In genomic region chr7:139034855-139035587, GRCh38 we compare ENCODE assay signal across 8 cellular contexts. TPM values are rescaled to one million over a fixed set of nuclear protein-coding genes. Genes with fewer than 3 reads are reported as not detected.
DNase-seq lines count a peak whose midpoint lies in the region; ATAC-seq, FAIRE-seq and TF ChIP-seq lines count a peak whose summit lies in the region.

No MANE protein-coding gene starts in this region.

- H3K27ac Mint-ChIP-seq in activated CD4-positive, alpha-beta memory T cell treated with anti-CD3 and anti-CD28 coated beads, Interleukin-2, amount 10 ng/mL, durations not matched to agents 7 days and 5 days, result peak overlapping the region; percentile 75
- H3K27ac Mint-ChIP-seq in naive B cell, result no peak overlapping the region

- H3K9me3 Mint-ChIP-seq in activated CD4-positive, alpha-beta memory T cell treated with anti-CD3 and anti-CD28 coated beads, Interleukin-2, amount 10 ng/mL, durations not matched to agents 7 days and 5 days, result no peaks in the 10 kb centered on the region
- H3K9me3 Mint-ChIP-seq in naive B cell, result no peaks in the 10 kb centered on the region

- ATAC-seq in GM21526 (IDR thresholded peaks at IDR 0.05; ENCODE audit: low FRiP score, unreplicated experiment) (peak; percentile 36), naive B cell (ENCODE audit: low read depth in 2 of 2) (peak; percentile 54 to 55)

- H3K9me3 ChIP-seq in esophagus muscularis mucosa, result no peaks in the 10 kb centered on the region

- peak overlapping the region; percentile 83 for H3K4me3 Mint-ChIP-seq in activated CD4-positive, alpha-beta memory T cell treated with anti-CD3 and anti-CD28 coated beads, Interleukin-2, amount 10 ng/mL, durations not matched to agents 7 days and 5 days
- peak overlapping the region; percentile 63 to 92 (median 85) for H3K4me3 Mint-ChIP-seq in naive B cell

- no peak for TF ChIP-seq POLR2A in esophagus muscularis mucosa (IDR thresholded peaks at IDR 0.05; ENCODE audit: low read depth)

- peaks cover 0 to 35% (median 6%) of the 10 kb centered on the region in 4 donors for H3K36me3 ChIP-seq in esophagus muscularis mucosa

- CTCF ChIA-PET in activated CD4-positive, alpha-beta memory T cell treated with anti-CD3 and anti-CD28 coated beads, Interleukin-2, amount 10 ng/mL, durations not matched to agents 7 days and 5 days (lab: Charles Lee), result interaction anchor here (1.1 to 2.3 kb wide), 6 partner anchors 9 to 60 kb away, joined by 3 to 9 read pairs (median 4); no protein-coding TSS in a partner anchor

- peaks cover 43% of the 10 kb centered on the region for H3K4me1 Mint-ChIP-seq in activated CD4-positive, alpha-beta memory T cell treated with anti-CD3 and anti-CD28 coated beads, Interleukin-2, amount 10 ng/mL, durations not matched to agents 7 days and 5 days
- peaks cover 0 to 13% (median 5%) of the 10 kb centered on the region in 3 donors for H3K4me1 Mint-ChIP-seq in naive B cell

- 17% methylated on average over 12 of the region's 48 CpGs for WGBS in esophagus muscularis mucosa

- POLR2A ChIA-PET in activated CD4-positive, alpha-beta memory T cell treated with anti-CD3 and anti-CD28 coated beads, Interleukin-2, amount 10 ng/mL, durations not matched to agents 7 days and 5 days (lab: Charles Lee), result interaction anchor here (0.6 to 5.1 kb wide), 14 partner anchors 9 to 325 kb away, joined by 3 to 36 read pairs (median 4); partner anchors contain the start of gene LUC7L2

- intact Hi-C loops in esophagus muscularis mucosa (cut with DNase I), result no loop called here

- H3K27me3 Mint-ChIP-seq in activated CD4-positive, alpha-beta memory T cell treated with anti-CD3 and anti-CD28 coated beads, Interleukin-2, amount 10 ng/mL, durations not matched to agents 7 days and 5 days, result peaks cover 13% of the 10 kb centered on the region
- peaks cover 0 to 3% (median 0%) of the 10 kb centered on the region in 3 donors for H3K27me3 Mint-ChIP-seq in naive B cell

- no peak for TF ChIP-seq EP300 in esophagus muscularis mucosa (IDR thresholded peaks at IDR 0.05)

- DNase-seq in EH (ENCODE audit: low read depth) (peak; percentile 50), HuH-7.5 (ENCODE audit: low spot score) (peak; percentile 65), esophagus muscularis mucosa (ENCODE audit: extremely low spot score) (no peak), naive B cell (no peak), urothelium cell line (ENCODE audit: low spot score) (peak; percentile 49), T-helper 9 cell (no peak)
- DNase-seq in activated CD4-positive, alpha-beta memory T cell treated with anti-CD3 and anti-CD28 coated beads, Interleukin-2, amount 10 ng/mL, durations not matched to agents 7 days and 5 days, result peak; percentile 38

- H3K4me1 ChIP-seq in esophagus muscularis mucosa, result peaks cover 15 to 29% (median 20%) of the 10 kb centered on the region in 4 donors

- FAIRE-seq in urothelium cell line (lab: Jason Lieb, UNC), result no peak

- H3K4me3 ChIP-seq in esophagus muscularis mucosa, result peak overlapping the region; percentile 70 to 96 (median 92)

- H3K27me3 ChIP-seq in esophagus muscularis mucosa, result no peaks in the 10 kb centered on the region

- H3K36me3 Mint-ChIP-seq in activated CD4-positive, alpha-beta memory T cell treated with anti-CD3 and anti-CD28 coated beads, Interleukin-2, amount 10 ng/mL, durations not matched to agents 7 days and 5 days (ENCODE audit: low read depth), result peaks cover 28% of the 10 kb centered on the region
- no peaks in the 10 kb centered on the region for H3K36me3 Mint-ChIP-seq in naive B cell

- H3K27ac ChIP-seq in esophagus muscularis mucosa (replicated peaks in 1 of 4), result peak overlapping the region; percentile 62 to 80 (median 74)

- TF ChIP-seq CTCF in esophagus muscularis mucosa (IDR thresholded peaks at IDR 0.05), result no peak

RNA-seq across cellular contexts. Expression of gene ZC3HAV1L, which starts 0.8 kb away (rescaled TPM):
- 10 to 100 TPM; 16.7 to 17.8 TPM for total RNA-seq in activated CD4-positive, alpha-beta memory T cell treated with anti-CD3 and anti-CD28 coated beads, Interleukin-2, amount 10 ng/mL, durations not matched to agents 7 days and 5 days
- total RNA-seq in esophagus muscularis mucosa, result 10 to 100 TPM in 2 of 4 donors, 1 to 10 TPM in 2; 7.0 to 15.4 (median 10.2) TPM
- polyA plus RNA-seq in naive B cell (ENCODE audit: low read depth in 6 of 6), result under 1 TPM in 1 of 6 donors, not detected in 5; 0.18 TPM

RNA-seq across cellular contexts. Expression of gene KIAA1549, which starts 53.8 kb away (rescaled TPM):
- under 1 TPM; 0.33 to 0.40 TPM for total RNA-seq in activated CD4-positive, alpha-beta memory T cell treated with anti-CD3 and anti-CD28 coated beads, Interleukin-2, amount 10 ng/mL, durations not matched to agents 7 days and 5 days
- 1 to 10 TPM; 2.3 to 3.2 (median 2.8) TPM for total RNA-seq in esophagus muscularis mucosa
- under 1 TPM in 1 of 6 donors, not detected in 5; 0.05 TPM for polyA plus RNA-seq in naive B cell (ENCODE audit: low read depth in 6 of 6)

Comparison
In these comparisons a context has a peak if more than half of its experiments do, and no peak if none do; other contexts are left out.
1. DNase-seq: peak in EH (single experiment), HuH-7.5 (single experiment), activated CD4-positive, alpha-beta memory T cell treated with anti-CD3 and anti-CD28 coated beads, Interleukin-2, amount 10 ng/mL, durations not matched to agents 7 days and 5 days (single experiment) and urothelium cell line (single experiment); none in esophagus muscularis mucosa (single experiment), naive B cell (single experiment) and T-helper 9 cell (single experiment).